ENCODE assay signal across 8 cellular contexts in genomic region chrX:153226344-153227190, GRCh38. TPM values are rescaled to one million over a fixed set of nuclear protein-coding genes. Genes with fewer than 3 reads are reported as not detected.
DNase-seq lines count a peak whose midpoint lies in the region; ATAC-seq and TF ChIP-seq lines count a peak whose summit lies in the region.
"Had no signal": no experiment of that assay in that cellular context is flagged by ENCODE, and none has a peak within 500 bp of the region (broad histone marks: within the 10 kb centered on the region; RNA-seq: fewer than 3 reads in every experiment).

No MANE protein-coding gene starts in this region.

- no peaks in the 10 kb centered on the region for H3K4me1 ChIP-seq in HCT116 (ENCODE audit: control insufficient read depth in 1 of 2, insufficient read depth in 2 of 2, low read length in 2 of 2)

- no peaks in the 10 kb centered on the region for H3K9me3 ChIP-seq in HCT116 (ENCODE audit: control insufficient read depth in 1 of 2, insufficient read depth in 1 of 2, low read depth in 1 of 2, low read length in 2 of 2)

- H3K27ac ChIP-seq in HCT116 (ENCODE audit: low read depth, low read length): no peak overlapping the region

- H3K4me3 ChIP-seq in HCT116 (replicated peaks in 1 of 2; ENCODE audit: low read depth in 1 of 2, low read length in 2 of 2) (no peak overlapping the region), fibroblast of pulmonary artery (replicated peaks; ENCODE audit: low read depth, low read length) (no peak overlapping the region), retinal pigment epithelial cell (ENCODE audit: low read length) (peak overlapping the region; percentile 39)

- no peak for TF ChIP-seq CTCF in HCT116 (IDR thresholded peaks at IDR 0.05 in 2 of 3, conservative IDR thresholded peaks at IDR 0.05 in 1 of 3; ENCODE audit: borderline replicate concordance in 1 of 3, insufficient read depth in 1 of 3, low read depth in 2 of 3, low read length in 2 of 3)
- TF ChIP-seq CTCF in fibroblast of pulmonary artery (IDR thresholded peaks at IDR 0.05; ENCODE audit: low read length, missing control alignments): no peak
- no peak for TF ChIP-seq CTCF in retinal pigment epithelial cell (conservative IDR thresholded peaks at IDR 0.05; ENCODE audit: low read depth, low read length)

- intact Hi-C loops in HCT116 (cut with micrococcal nuclease): no loop called here

- H3K9me2 ChIP-seq in HCT116 (ENCODE audit: insufficient read depth): no peaks in the 10 kb centered on the region

- TF ChIP-seq RAD21 in HCT116 (IDR thresholded peaks at IDR 0.05; ENCODE audit: low read depth): no peak

- H3K79me2 ChIP-seq in HCT116 (ENCODE audit: insufficient read depth, low read length): no peaks in the 10 kb centered on the region

- RAD21 ChIA-PET in HCT116 (lab: Charles Lee; ENCODE audit: low non-redundant PET in 1 of 2, low total read pairs in 2 of 2, uncharacterized antibody in 2 of 2, unreplicated experiment in 2 of 2): no interaction called here

- BruUV-seq in HCT116 (replicated peaks; lab: Mats Ljungman, UMichigan): no TSS peak

- H3K27me3 ChIP-seq in HCT116 (ENCODE audit: insufficient read depth, low read length): peaks cover 26% of the 10 kb centered on the region

- no peak overlapping the region for H3K4me2 ChIP-seq in HCT116 (ENCODE audit: low read length)

- DNase-seq in HCT116 (ENCODE audit: low read depth, low spot score): peak; percentile 67
- DNase-seq in NOMO-1 (lab: John Stamatoyannopoulos, UW; ENCODE audit: unreplicated experiment in 2 of 2): peak; percentile 23 to 60
- DNase-seq in fibroblast of pulmonary artery (ENCODE audit: low read depth): peak; percentile 21
- peak; percentile 84 for DNase-seq in retinal pigment epithelial cell (ENCODE audit: low read depth)
- DNase-seq in GM19240 (ENCODE audit: insufficient read length, low spot score): no peak
- DNase-seq in activated CD8-positive, alpha-beta memory T cell treated with anti-CD3 and anti-CD28 coated beads, Interleukin-2, amount 50 U/mL, for 4 hours: no peak
- no peak for DNase-seq in DMS 273 treated with DMSO at 0.1 percent for 48 hours (lab: John Stamatoyannopoulos, UW)
- DNase-seq: caudate nucleus had no signal

- ATAC-seq in HCT116: peak; percentile 91

- no peak overlapping the region for H3K9ac ChIP-seq in HCT116 (ENCODE audit: low read length)

- CTCF ChIA-PET in HCT116 (lab: Charles Lee): no interaction called here

- POLR2A ChIA-PET in HCT116 (lab: Charles Lee): no interaction called here

- TF ChIP-seq POLR2A in HCT116 (IDR thresholded peaks at IDR 0.05; ENCODE audit: borderline replicate concordance, extremely low read depth, insufficient read depth, insufficient read length): no peak

- H4K20me1 ChIP-seq in HCT116 (ENCODE audit: insufficient read depth): no peaks in the 10 kb centered on the region

- no peak overlapping the region for H2AFZ ChIP-seq in HCT116 (ENCODE audit: low read depth, low read length, poor library complexity, severe bottlenecking)

- H3K36me3 ChIP-seq in HCT116 (ENCODE audit: control insufficient read depth in 1 of 2, insufficient read depth in 2 of 2, low read length in 2 of 2): no peaks in the 10 kb centered on the region

TF ChIP-seq in HCT116, 20 proteins besides CTCF, POLR2A, EP300 and RAD21:
- TF ChIP-seq SRF (IDR thresholded peaks at IDR 0.05; ENCODE audit: low read depth) (no peak), JUND (IDR thresholded peaks at IDR 0.05) (no peak), EGR1 (IDR thresholded peaks at IDR 0.05; ENCODE audit: low read depth) (0 out of 2 replicates have a peak, but pooled peaks have one; percentile 15), YY1 (IDR thresholded peaks at IDR 0.05; ENCODE audit: extremely low read depth, insufficient replicate concordance, low read depth, low read length) (no peak)

RNA-seq across cellular contexts. Expression of gene MAGEA1, which starts 47.5 kb away (rescaled TPM):
- total RNA-seq in HCT116 (2021; ENCODE audit: unreplicated experiment): not detected
- not detected in 2 replicates for polyA plus RNA-seq in HCT116 (2012)

Comparison
In these comparisons a context has a peak if more than half of its experiments do, and no peak if none do; other contexts are left out.
1. DNase-seq: peak in HCT116 (single experiment), NOMO-1 (2 of 2), fibroblast of pulmonary artery (single experiment) and retinal pigment epithelial cell (single experiment); none in GM19240 (single experiment), activated CD8-positive, alpha-beta memory T cell treated with anti-CD3 and anti-CD28 coated beads, Interleukin-2, amount 50 U/mL, for 4 hours (single experiment) and DMS 273 treated with DMSO at 0.1 percent for 48 hours (single experiment).